2 cellular contexts compared by ENCODE assay signal in genomic region chr16:85711982-85712587, GRCh38.
A peak's percentile ranks its signal among the peaks of the same experiment; 100 is the strongest.
TF ChIP-seq lines count a peak whose summit lies in the region.

No MANE protein-coding gene starts in this region.

TF ChIP-seq in A549, 52 proteins besides CTCF, POLR2A, EP300 and RAD21:
- peak; percentile 37 for TF ChIP-seq MAFK (IDR thresholded peaks at IDR 0.05; ENCODE audit: partially characterized antibody)
- no peak for TF ChIP-seq HDAC2 (IDR thresholded peaks at IDR 0.05)

TF ChIP-seq in IMR-90, 13 proteins besides CTCF, POLR2A, EP300 and RAD21:
- TF ChIP-seq ELK1 (IDR thresholded peaks at IDR 0.05; ENCODE audit: borderline replicate concordance, low read depth, low read length) (no peak), CHD1 (IDR thresholded peaks at IDR 0.05; ENCODE audit: low read depth, low read length) (no peak), RCOR1 (IDR thresholded peaks at IDR 0.05; ENCODE audit: insufficient replicate concordance, low read length) (no peak), MAFK (IDR thresholded peaks at IDR 0.05; ENCODE audit: low read depth, low read length) (no peak), FOS (IDR thresholded peaks at IDR 0.05; ENCODE audit: low read depth, low read length) (no peak), NFE2L2 (IDR thresholded peaks at IDR 0.05; ENCODE audit: low read depth, low read length) (no peak), CEBPB (IDR thresholded peaks at IDR 0.05; ENCODE audit: low read depth, low read length) (no peak), RFX5 (IDR thresholded peaks at IDR 0.05; ENCODE audit: low read depth, low read length) (no peak), BHLHE40 (IDR thresholded peaks at IDR 0.05; ENCODE audit: low read depth, low read length) (no peak), MAZ (IDR thresholded peaks at IDR 0.05; ENCODE audit: borderline replicate concordance, low read depth, low read length) (no peak), MXI1 (IDR thresholded peaks at IDR 0.05; ENCODE audit: borderline replicate concordance, low read depth, low read length) (no peak), SMC3 (IDR thresholded peaks at IDR 0.05; ENCODE audit: low read depth, low read length) (no peak)
- TF ChIP-seq, protein P1, sequence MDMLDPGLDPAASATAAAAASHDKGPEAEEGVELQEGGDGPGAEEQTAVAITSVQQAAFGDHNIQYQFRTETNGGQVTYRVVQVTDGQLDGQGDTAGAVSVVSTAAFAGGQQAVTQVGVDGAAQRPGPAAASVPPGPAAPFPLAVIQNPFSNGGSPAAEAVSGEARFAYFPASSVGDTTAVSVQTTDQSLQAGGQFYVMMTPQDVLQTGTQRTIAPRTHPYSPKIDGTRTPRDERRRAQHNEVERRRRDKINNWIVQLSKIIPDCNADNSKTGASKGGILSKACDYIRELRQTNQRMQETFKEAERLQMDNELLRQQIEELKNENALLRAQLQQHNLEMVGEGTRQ (IDR thresholded peaks at IDR 0.05; ENCODE audit: low read depth, low read length) = no peak
